ENCODE assay signal across 1 cellular context in genomic region chr14:104930526-104931322, GRCh38.
TF ChIP-seq lines count a peak whose summit lies in the region.

No MANE protein-coding gene starts in this region.

TF ChIP-seq in H1, 55 proteins besides CTCF, POLR2A, EP300 and RAD21:
- TF ChIP-seq SP1 (IDR thresholded peaks at IDR 0.05; ENCODE audit: low read depth, low read length) = no peak
- TF ChIP-seq TAF7 (optimal IDR thresholded peaks at IDR 0.05; ENCODE audit: borderline replicate concordance, low read depth, low read length) = no peak
- no peak for TF ChIP-seq CTBP2 (IDR thresholded peaks at IDR 0.05; ENCODE audit: borderline replicate concordance, insufficient read depth, insufficient read length, low read length)
- no peak for TF ChIP-seq RFX5 (IDR thresholded peaks at IDR 0.05; ENCODE audit: borderline replicate concordance, low read depth, low read length)
- TF ChIP-seq SIRT6 (IDR thresholded peaks at IDR 0.05; ENCODE audit: low read length) = no peak
- TF ChIP-seq EGR1 (IDR thresholded peaks at IDR 0.05; ENCODE audit: borderline replicate concordance, low read depth, low read length) = no peak
- no peak for TF ChIP-seq SP2 (IDR thresholded peaks at IDR 0.05; ENCODE audit: low read length)
- TF ChIP-seq KDM4A (IDR thresholded peaks at IDR 0.05; ENCODE audit: low read depth, low read length, severe bottlenecking) = no peak
- TF ChIP-seq RXRA (IDR thresholded peaks at IDR 0.05; ENCODE audit: insufficient read depth, low read depth, low read length) = no peak
- TF ChIP-seq SP4 (IDR thresholded peaks at IDR 0.05; ENCODE audit: low read length) = no peak
- no peak for TF ChIP-seq NRF1 (IDR thresholded peaks at IDR 0.05; ENCODE audit: low read depth, low read length)
- TF ChIP-seq YY1 (IDR thresholded peaks at IDR 0.05; ENCODE audit: low read depth, low read length) = no peak
- TF ChIP-seq TAF1 (IDR thresholded peaks at IDR 0.05; ENCODE audit: low read depth, low read length) = no peak
- no peak for TF ChIP-seq FOSL1 (IDR thresholded peaks at IDR 0.05; ENCODE audit: insufficient read depth, low read depth, low read length)
- no peak for TF ChIP-seq TEAD4 (IDR thresholded peaks at IDR 0.05; ENCODE audit: low read depth, low read length)
- no peak for TF ChIP-seq RNF2 (IDR thresholded peaks at IDR 0.05; ENCODE audit: borderline replicate concordance, low read depth, low read length, missing control alignments, poor library complexity, severe bottlenecking)
- TF ChIP-seq JUN (IDR thresholded peaks at IDR 0.05; ENCODE audit: low read depth, low read length) = no peak
- TF ChIP-seq GTF2F1 (IDR thresholded peaks at IDR 0.05; ENCODE audit: borderline replicate concordance, low read depth, low read length) = no peak
- no peak for TF ChIP-seq USF2 (IDR thresholded peaks at IDR 0.05; ENCODE audit: low read length)
- TF ChIP-seq SIN3A (conservative IDR thresholded peaks at IDR 0.05 in 1 of 2, IDR thresholded peaks at IDR 0.05 in 1 of 2; ENCODE audit: low read depth in 1 of 2, low read length in 2 of 2) = no peak
